20 cellular contexts compared by ENCODE assay signal in the genomic region with DNA sequence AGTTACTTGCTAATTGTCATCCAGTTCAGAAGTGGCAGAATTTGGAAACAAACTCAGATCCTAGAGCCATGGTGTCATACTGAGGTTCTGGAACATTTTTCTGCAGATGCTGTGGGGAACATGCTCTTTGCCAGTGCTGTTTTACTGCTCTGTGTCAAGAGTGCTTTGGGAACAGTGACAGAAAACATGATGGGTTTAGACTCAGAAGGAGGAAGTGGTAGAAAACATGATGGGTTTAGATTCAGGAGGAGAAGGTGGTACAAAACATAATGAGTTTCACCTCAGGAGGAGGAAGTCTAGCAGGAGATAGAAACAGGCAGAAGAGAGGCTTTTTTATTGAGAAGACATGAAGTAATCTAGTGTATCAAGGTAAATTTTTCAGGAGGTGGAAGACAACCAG.
A peak's percentile ranks its signal among the peaks of the same experiment; 100 is the strongest.
DNase-seq lines count a peak whose midpoint lies in the region; ATAC-seq and TF ChIP-seq lines count a peak whose summit lies in the region.
"Had no signal": no experiment of that assay in that cellular context is flagged by ENCODE, and none has a peak within 500 bp of the region (broad histone marks: within the 10 kb centered on the region; RNA-seq: fewer than 3 reads in every experiment).

No MANE protein-coding gene starts in this region.

- no peaks in the 10 kb centered on the region for H3K79me2 ChIP-seq in OCI-LY3 (ENCODE audit: low read length)

- DNase-seq in activated CD4-positive, alpha-beta T cell treated with anti-CD3 and anti-CD28 coated beads, Interleukin-2, amount 10 ng/mL, durations not matched to agents 24 days and 14 days: peak; percentile 8
- DNase-seq in activated CD4-positive, alpha-beta T cell treated with anti-CD3 and anti-CD28 coated beads for 4 hours: no peak
- DNase-seq in memory B cell (ENCODE audit: low spot score in 2 of 2) (no peak), NCI-H2107 (lab: John Stamatoyannopoulos, UW) (no peak), T-cell (no peak), T-helper 2 cell (no peak)
- DNase-seq: Caco-2; CD4-positive, CD25-positive, alpha-beta regulatory T cell; CD8-positive, alpha-beta T cell; DMS153; DND-41; GM23248; H7; HCEC 1CT had no signal

- H3K4me1 ChIP-seq in OCI-LY3 (ENCODE audit: low read length): peaks cover 29% of the 10 kb centered on the region
- H3K4me1 ChIP-seq: Caco-2 had no signal

- peaks cover 11% of the 10 kb centered on the region; the same call in 1 of the 2 replicates for H3K9me3 ChIP-seq in OCI-LY3 (ENCODE audit: insufficient read depth, low read length)
- H3K9me3 ChIP-seq: BLaER1 had no signal

- CTCF ChIA-PET in T-cell (lab: Charles Lee): no interaction called here

- no peak for TF ChIP-seq CTCF in OCI-LY3 (IDR thresholded peaks at IDR 0.05; ENCODE audit: low read depth, low read length)

- intact Hi-C loops in activated CD4-positive, alpha-beta T cell treated with anti-CD3 and anti-CD28 coated beads, Interleukin-2, amount 10 ng/mL, durations not matched to agents 24 days and 14 days (cut with micrococcal nuclease): no loop called here

- no peaks in the 10 kb centered on the region for H3K27me3 Mint-ChIP-seq in activated CD4-positive, alpha-beta T cell treated with anti-CD3 and anti-CD28 coated beads, Interleukin-2, amount 10 ng/mL, durations not matched to agents 24 days and 14 days
- H3K27me3 Mint-ChIP-seq in memory B cell (no peaks in the 10 kb centered on the region), T-cell (no peaks in the 10 kb centered on the region)
- no peaks in the 10 kb centered on the region for H3K27me3 Mint-ChIP-seq in stimulated activated memory B cell treated with anti-CD40 and anti-IgM and Interleukin-4, amounts not matched to agents 10 μg/mL and 1 μg/mL and 100 μg/mL, for 72 hours
- H3K27me3 Mint-ChIP-seq: B cell; CD4-positive, CD25-positive, alpha-beta regulatory T cell had no signal

- ATAC-seq in memory B cell (ENCODE audit: low read depth): peak; percentile 22
- peak; percentile 43 for ATAC-seq in stimulated activated memory B cell treated with anti-CD40 and anti-IgM and Interleukin-4, amounts not matched to agents 10 μg/mL and 1 μg/mL and 100 μg/mL, for 72 hours
- ATAC-seq in T-cell (replicated peaks in 1 of 4): no peak
- ATAC-seq: CD8-positive, alpha-beta T cell had no signal

- no peak overlapping the region for H3K27ac Mint-ChIP-seq in activated CD4-positive, alpha-beta T cell treated with anti-CD3 and anti-CD28 coated beads, Interleukin-2, amount 10 ng/mL, durations not matched to agents 24 days and 14 days
- H3K27ac Mint-ChIP-seq in memory B cell (no peak overlapping the region), T-cell (no peak overlapping the region)
- no peak overlapping the region for H3K27ac Mint-ChIP-seq in stimulated activated memory B cell treated with anti-CD40 and anti-IgM and Interleukin-4, amounts not matched to agents 10 μg/mL and 1 μg/mL and 100 μg/mL, for 72 hours
- H3K27ac Mint-ChIP-seq: B cell; CD4-positive, CD25-positive, alpha-beta regulatory T cell; CD8-positive, alpha-beta T cell had no signal

- no peaks in the 10 kb centered on the region for H3K36me3 Mint-ChIP-seq in activated CD4-positive, alpha-beta T cell treated with anti-CD3 and anti-CD28 coated beads, Interleukin-2, amount 10 ng/mL, durations not matched to agents 24 days and 14 days (ENCODE audit: low read depth)
- no peaks in the 10 kb centered on the region for H3K36me3 Mint-ChIP-seq in memory B cell
- no peaks in the 10 kb centered on the region for H3K36me3 Mint-ChIP-seq in stimulated activated memory B cell treated with anti-CD40 and anti-IgM and Interleukin-4, amounts not matched to agents 10 μg/mL and 1 μg/mL and 100 μg/mL, for 72 hours
- H3K36me3 Mint-ChIP-seq in T-cell: no peaks in the 10 kb centered on the region
- H3K36me3 Mint-ChIP-seq: CD4-positive, CD25-positive, alpha-beta regulatory T cell; CD8-positive, alpha-beta T cell had no signal

- H3K4me2 ChIP-seq in OCI-LY3 (ENCODE audit: low read length): peak overlapping the region; percentile 54
- H3K4me2 ChIP-seq: BLaER1 had no signal

- peak overlapping the region; percentile 68 for H2AFZ ChIP-seq in OCI-LY3 (ENCODE audit: low read depth, low read length)
- H2AFZ ChIP-seq: GM23248 had no signal

- peak overlapping the region; percentile 5; the same call in 1 of the 2 replicates for H3K9ac ChIP-seq in OCI-LY3 (ENCODE audit: low read length)
- H3K9ac ChIP-seq: BLaER1, GM23248 had no signal

- no peaks in the 10 kb centered on the region for H4K20me1 ChIP-seq in OCI-LY3 (ENCODE audit: insufficient read depth, low read length)
- H4K20me1 ChIP-seq: BLaER1 had no signal

- H3K4me1 Mint-ChIP-seq in activated CD4-positive, alpha-beta T cell treated with anti-CD3 and anti-CD28 coated beads, Interleukin-2, amount 10 ng/mL, durations not matched to agents 24 days and 14 days: no peaks in the 10 kb centered on the region
- H3K4me1 Mint-ChIP-seq in memory B cell (no peaks in the 10 kb centered on the region), T-cell (no peaks in the 10 kb centered on the region)
- H3K4me1 Mint-ChIP-seq in stimulated activated memory B cell treated with anti-CD40 and anti-IgM and Interleukin-4, amounts not matched to agents 10 μg/mL and 1 μg/mL and 100 μg/mL, for 72 hours: no peaks in the 10 kb centered on the region
- H3K4me1 Mint-ChIP-seq: B cell; CD4-positive, CD25-positive, alpha-beta regulatory T cell had no signal

- no peaks in the 10 kb centered on the region for H3K27me3 ChIP-seq in OCI-LY3 (ENCODE audit: low read depth, low read length)
- H3K27me3 ChIP-seq: BLaER1 had no signal

- peak overlapping the region; percentile 11; the same call in 1 of the 2 replicates for H3K4me3 ChIP-seq in OCI-LY3 (ENCODE audit: low read length)
- H3K4me3 ChIP-seq: BLaER1, GM23248 had no signal

- peak overlapping the region; percentile 66 for H3K27ac ChIP-seq in OCI-LY3 (ENCODE audit: low read length)
- H3K27ac ChIP-seq: 22Rv1, BLaER1, C4-2B, GM23248 had no signal

- H3K36me3 ChIP-seq in OCI-LY3 (replicated peaks; ENCODE audit: low read depth, low read length): peaks cover 10% of the 10 kb centered on the region
- H3K36me3 ChIP-seq: BLaER1 had no signal

- no peaks in the 10 kb centered on the region for H3K9me3 Mint-ChIP-seq in activated CD4-positive, alpha-beta T cell treated with anti-CD3 and anti-CD28 coated beads, Interleukin-2, amount 10 ng/mL, durations not matched to agents 24 days and 14 days
- H3K9me3 Mint-ChIP-seq in memory B cell (no peaks in the 10 kb centered on the region), T-cell (no peaks in the 10 kb centered on the region)
- no peaks in the 10 kb centered on the region for H3K9me3 Mint-ChIP-seq in stimulated activated memory B cell treated with anti-CD40 and anti-IgM and Interleukin-4, amounts not matched to agents 10 μg/mL and 1 μg/mL and 100 μg/mL, for 72 hours

- H3K4me3 Mint-ChIP-seq in activated CD4-positive, alpha-beta T cell treated with anti-CD3 and anti-CD28 coated beads, Interleukin-2, amount 10 ng/mL, durations not matched to agents 24 days and 14 days: no peak overlapping the region
- no peak overlapping the region for H3K4me3 Mint-ChIP-seq in memory B cell
- H3K4me3 Mint-ChIP-seq in stimulated activated memory B cell treated with anti-CD40 and anti-IgM and Interleukin-4, amounts not matched to agents 10 μg/mL and 1 μg/mL and 100 μg/mL, for 72 hours: no peak overlapping the region
- H3K4me3 Mint-ChIP-seq in T-cell: no peak overlapping the region
- H3K4me3 Mint-ChIP-seq: B cell; CD4-positive, CD25-positive, alpha-beta regulatory T cell; CD8-positive, alpha-beta T cell had no signal

- POLR2A ChIA-PET in T-cell (lab: Charles Lee): no interaction called here

Comparison
In these comparisons a context has a peak if more than half of its experiments do, and no peak if none do; other contexts are left out.
1. ATAC-seq: peak in memory B cell (single experiment) and stimulated activated memory B cell treated with anti-CD40 and anti-IgM and Interleukin-4, amounts not matched to agents 10 μg/mL and 1 μg/mL and 100 μg/mL, for 72 hours (single experiment); none in T-cell (0 of 4).